17 cellular contexts compared by ENCODE assay signal in genomic region chr15:75353604-75354003, GRCh38. TPM values are rescaled to one million over a fixed set of nuclear protein-coding genes. Genes with fewer than 3 reads are reported as not detected.
A peak's percentile ranks its signal among the peaks of the same experiment; 100 is the strongest.
DNase-seq lines count a peak whose midpoint lies in the region; ATAC-seq, FAIRE-seq and TF ChIP-seq lines count a peak whose summit lies in the region.
"Had no signal": no experiment of that assay in that cellular context is flagged by ENCODE, and none has a peak within 500 bp of the region (broad histone marks: within the 10 kb centered on the region; RNA-seq: fewer than 3 reads in every experiment).

No MANE protein-coding gene starts in this region.

- no peaks in the 10 kb centered on the region for H4K20me1 ChIP-seq in GM12878 (ENCODE audit: control insufficient read depth, insufficient read depth)
- H4K20me1 ChIP-seq in HepG2 (ENCODE audit: insufficient read depth, low read length), result no peaks in the 10 kb centered on the region

- CTCF ChIA-PET in GM12878 (lab: Yijun Ruan, JAX) (interaction anchor here (0.6 to 2.2 kb wide), 2 partner anchors 15 to 147 kb away, joined by 3 to 12 read pairs; partner anchors contain the start of gene MAN2C1), HepG2 (lab: Yijun Ruan, JAX; ENCODE audit: low intra/inter-chr PET ratio, low total read pairs) (no interaction called here)

- FAIRE-seq in GM12878 (lab: Jason Lieb, UNC) (no peak), HepG2 (lab: Jason Lieb, UNC) (no peak)

- POLR2A ChIA-PET in GM12878 (lab: Charles Lee) (no interaction called here), HepG2 (lab: Yijun Ruan, JAX) (interaction anchor here (0.8 to 5.6 kb wide), 4 partner anchors 9 to 15 kb away, joined by 3 to 40 read pairs (median 5); partner anchors contain the start of gene MAN2C1)

- H3K36me3 ChIP-seq in right atrium auricular region (peaks cover 21% of the 10 kb centered on the region), GM12878 (ENCODE audit: control insufficient read depth in 2 of 2, insufficient read depth in 2 of 2, low read length in 1 of 2) (no peaks in the 10 kb centered on the region; a peak in 2 of 4 replicates), HepG2 (replicated peaks in 1 of 2; ENCODE audit: control insufficient read depth in 1 of 2, insufficient read depth in 2 of 2, low read length in 2 of 2) (peaks cover 4 to 8% of the 10 kb centered on the region in 2 experiments; a peak in 2 of 5 replicates)

- intact Hi-C loops in Right ventricle myocardium superior (cut with DNase I), result no loop called here
- intact Hi-C loops in GM12878 (cut with micrococcal nuclease; ENCODE audit: unreplicated experiment), result no loop called here
- intact Hi-C loops in HepG2 (cut with micrococcal nuclease; ENCODE audit: unreplicated experiment), result no loop called here

- no peaks in the 10 kb centered on the region for H3K9me3 ChIP-seq in right atrium auricular region
- H3K9me3 ChIP-seq in GM12878 (replicated peaks; ENCODE audit: control insufficient read depth, insufficient read depth, low read length), result peaks cover 11% of the 10 kb centered on the region; the same call in 2 of the 3 replicates
- no peaks in the 10 kb centered on the region for H3K9me3 ChIP-seq in HepG2 (ENCODE audit: low read length)

- RAD21 ChIA-PET in GM12878 (lab: Charles Lee; ENCODE audit: unreplicated experiment), result no interaction called here

- no peak overlapping the region for H3K9ac ChIP-seq in GM12878 (ENCODE audit: control insufficient read depth, insufficient read depth, low read length)
- H3K9ac ChIP-seq in HepG2 (ENCODE audit: insufficient read depth, low read depth, low read length), result no peak overlapping the region
- H3K9ac ChIP-seq: KMS-11 had no signal

- WGBS in GM12878 (ENCODE audit: insufficient coverage, insufficient replicate concordance, low lambda C conversion rate, missing lambda C conversion rate), result 84% methylated on average over 7 of the region's 7 CpGs
- 68% methylated on average over 7 of the region's 7 CpGs for WGBS in HepG2 (ENCODE audit: low lambda C conversion rate)

- H3K4me1 ChIP-seq in right atrium auricular region (peaks cover 0 to 5% of the 10 kb centered on the region in 2 donors), GM12878 (ENCODE audit: control insufficient read depth, insufficient read depth, low read length) (peaks cover 11% of the 10 kb centered on the region), HepG2 (ENCODE audit: insufficient read depth, low read length) (peaks cover 15% of the 10 kb centered on the region)

- H2AFZ ChIP-seq in GM12878 (ENCODE audit: control insufficient read depth, low read depth, low read length) (no peak overlapping the region), HepG2 (ENCODE audit: low read length) (no peak overlapping the region)

- no peak overlapping the region for H3K4me3 ChIP-seq in right atrium auricular region
- H3K4me3 ChIP-seq in GM12878, result no peak overlapping the region
- no peak overlapping the region for H3K4me3 ChIP-seq in HepG2 (replicated peaks in 1 of 3; ENCODE audit: insufficient read depth in 1 of 3, low read depth in 2 of 3, low read length in 3 of 3)
- H3K4me3 ChIP-seq: Peyer's patch had no signal

- TF ChIP-seq CTCF in right atrium auricular region (IDR thresholded peaks at IDR 0.05) (no peak), GM12878 (IDR thresholded peaks at IDR 0.05 in 2 of 3, conservative IDR thresholded peaks at IDR 0.05 in 1 of 3; ENCODE audit: control insufficient read depth in 2 of 3, extremely low read depth in 1 of 3, insufficient read depth in 1 of 3, low read depth in 3 of 3, low read length in 3 of 3) (no peak), HepG2 (CRISPR knock-in tag; IDR thresholded peaks at IDR 0.05) (no peak)

- H3K27me3 ChIP-seq in right atrium auricular region (no peaks in the 10 kb centered on the region), GM12878 (replicated peaks in 1 of 2; ENCODE audit: control insufficient read depth in 2 of 2, insufficient read depth in 2 of 2, low read length in 1 of 2) (no peaks in the 10 kb centered on the region; a peak in 1 of 4 replicates), HepG2 (ENCODE audit: control insufficient read depth in 1 of 2, insufficient read depth in 2 of 2, low read length in 2 of 2) (no peaks in the 10 kb centered on the region)
- H3K27me3 ChIP-seq: Peyer's patch had no signal

- BruUV-seq in GM12878 (replicated peaks; lab: Mats Ljungman, UMichigan), result no TSS peak
- BruUV-seq in HepG2 (replicated peaks; lab: Mats Ljungman, UMichigan), result no TSS peak

- TF ChIP-seq EP300 in GM12878 (IDR thresholded peaks at IDR 0.05; ENCODE audit: borderline replicate concordance in 1 of 2, control insufficient read depth in 1 of 2, low read depth in 2 of 2, low read length in 2 of 2) (no peak), HepG2 (IDR thresholded peaks at IDR 0.05; ENCODE audit: low read depth in 2 of 2, low read length in 2 of 2) (no peak), HepG2 (CRISPR knock-in tag; IDR thresholded peaks at IDR 0.05; ENCODE audit: borderline replicate concordance) (no peak)

- DNase-seq in Right ventricle myocardium superior (peak; percentile 26), right atrium auricular region (ENCODE audit: low spot score) (no peak), GM12878 (ENCODE audit: low read depth, low spot score) (no peak), HepG2 (ENCODE audit: low spot score) (no peak), SK-N-DZ (ENCODE audit: low spot score) (no peak)
- DNase-seq in stimulated activated CD4-positive, alpha-beta T cell treated with anti-CD3 and anti-CD28 coated beads, Interleukin-15, amount 100 ng/mL, for 24 hours, result no peak
- DNase-seq: Calu3, GOT3, HFFc6, NCI-H1092 treated with DMSO at 0.1 percent for 48 hours, NCI-H1694 treated with DMSO at 0.1 percent for 48 hours, NCI-H82, Peyer's patch had no signal

- H3K4me2 ChIP-seq in GM12878 (ENCODE audit: control insufficient read depth, insufficient read depth) (no peak overlapping the region), HepG2 (ENCODE audit: low read depth, low read length) (no peak overlapping the region)
- H3K4me2 ChIP-seq: KMS-11 had no signal

- no peaks in the 10 kb centered on the region for H3K79me2 ChIP-seq in GM12878 (ENCODE audit: control insufficient read depth, insufficient read depth, low read length)
- no peaks in the 10 kb centered on the region for H3K79me2 ChIP-seq in HepG2 (ENCODE audit: insufficient read depth, low read length)

- ATAC-seq in Right ventricle myocardium superior (ENCODE audit: poor library complexity) (no peak), GM12878 (no peak), HepG2 (peak; percentile 7), GM21447 (IDR thresholded peaks at IDR 0.05; ENCODE audit: unreplicated experiment) (no peak), GM19463 (IDR thresholded peaks at IDR 0.05; ENCODE audit: unreplicated experiment) (no peak)

- no peak overlapping the region for H3K27ac ChIP-seq in right atrium auricular region
- no peak overlapping the region for H3K27ac ChIP-seq in GM12878 (ENCODE audit: control insufficient read depth, insufficient read depth)
- H3K27ac ChIP-seq in HepG2 (ENCODE audit: extremely low read length, insufficient read depth, low read length), result no peak overlapping the region
- H3K27ac ChIP-seq: C4-2B, KMS-11, Peyer's patch had no signal

- TF ChIP-seq RAD21 in GM12878 (IDR thresholded peaks at IDR 0.05; ENCODE audit: insufficient read depth, low read depth, low read length), result no peak
- TF ChIP-seq RAD21 in HepG2 (CRISPR knock-in tag; IDR thresholded peaks at IDR 0.05), result no peak

- SMC1A ChIA-PET in GM12878 (lab: Charles Lee; ENCODE audit: uncharacterized antibody, unreplicated experiment), result interaction anchor here (1.4 kb wide), 1 partner anchor 14 kb away, joined by 4 read pairs; no protein-coding TSS in a partner anchor

- in situ Hi-C loops in GM12878 (cut with MboI), result no loop called here
- in situ Hi-C loops in HepG2 (cut with HindIII; ENCODE audit: extremely low pct_ligation_motif_present, low pct_unique_long_range_greater_than_20kb), result no loop called here

- peak; percentile 50 for TF ChIP-seq POLR2A in GM12878 (IDR thresholded peaks at IDR 0.05; ENCODE audit: low read depth, low read length)
- TF ChIP-seq POLR2A in HepG2 (IDR thresholded peaks at IDR 0.05; ENCODE audit: insufficient read depth in 1 of 2, low read depth in 2 of 2, low read length in 2 of 2), result peak; percentile 34 to 45; a peak in 2 of 4 replicates

RNA-seq across cellular contexts. Expression of gene NEIL1, which starts 6.8 kb away (rescaled TPM):
- total RNA-seq in Right ventricle myocardium superior (9.7 TPM), right atrium auricular region (10 to 100 TPM in 1 of 2 donors, 1 to 10 TPM in 1; 6.0 to 11.7 TPM), GM12878 (2014; rRNA removed) (0.71 and 0.73 TPM in 2 replicates), GM12878 (2014; rRNA removed; fragmentation: Illumina TruSeq; extraction: Trizol) (0.58 and 0.92 TPM in 2 replicates), GM12878 (2021) (0.96 and 1.5 TPM in 2 replicates), HepG2 (2016; rRNA removed; fragmentation: Illumina TruSeq; extraction: Trizol) (3.7 and 10.4 TPM in 2 replicates)
- total RNA-seq in GM12878 (2013; cell fraction: nucleolus; rRNA removed), result 3.4 and 5.6 TPM in 2 replicates
- polyA plus RNA-seq in GM12878 (2011; ENCODE audit: low read depth), result 10.3 TPM
- polyA plus RNA-seq in GM12878 (2011; rRNA removed) (0.04 and 0.23 TPM in 2 replicates), GM12878 (2014; fragmentation: Illumina TruSeq; extraction: Trizol) (0.37 and 1.3 TPM in 2 replicates), GM12878 (2014; fragmentation: Nextera tagmentation; extraction: Ambion mirVana) (under 1 TPM; 0.10 to 0.37 TPM), GM12878 (2014; rRNA removed) (1.8 and 2.5 TPM in 2 replicates), GM12878 (2016; fragmentation: Nextera tagmentation; extraction: Ambion mirVana) (1 to 10 TPM; 1.2 to 2.3 TPM), HepG2 (2011; rRNA removed) (15.5 and 20.8 TPM in 2 replicates)
- polyA plus RNA-seq in GM12878 (2011; cell fraction: cytosol; rRNA removed), result 0.16 and 0.17 TPM in 2 replicates
- polyA plus RNA-seq in GM12878 (2011; cell fraction: nucleus; rRNA removed), result 1.0 and 2.4 TPM in 2 replicates
- 9.5 and 12.7 TPM in 2 replicates for polyA plus RNA-seq in GM12878 (2012)
- 0.36 TPM in 1 of 2 replicates, not detected in the other for polyA minus RNA-seq in GM12878 (2011; rRNA and poly(A)+ RNA removed)
- not detected in 2 replicates for polyA minus RNA-seq in GM12878 (2011; cell fraction: cytosol; rRNA and poly(A)+ RNA removed)
- polyA minus RNA-seq in GM12878 (2011; cell fraction: nucleus; rRNA and poly(A)+ RNA removed), result 0.85 TPM in 1 of 2 replicates, not detected in the other
- total RNA-seq in HepG2 (2016; cell fraction: cytosol; rRNA removed; fragmentation: Illumina TruSeq; extraction: Trizol; ENCODE audit: low read depth), result 1.4 and 1.7 TPM in 2 replicates
- total RNA-seq in HepG2 (2016; cell fraction: insoluble cytoplasmic fraction; rRNA removed; fragmentation: Illumina TruSeq; extraction: Trizol), result 3.3 and 9.7 TPM in 2 replicates
- 1.2 and 1.6 TPM in 2 replicates for total RNA-seq in HepG2 (2016; cell fraction: membrane; rRNA removed; fragmentation: Illumina TruSeq; extraction: Trizol)
- total RNA-seq in HepG2 (2016; cell fraction: nucleus; rRNA removed; fragmentation: Illumina TruSeq; extraction: Trizol), result 11.2 and 13.2 TPM in 2 replicates
- polyA plus RNA-seq in HepG2 (2011; cell fraction: cytosol; rRNA removed), result 2.3 and 5.2 TPM in 2 replicates
- 173 and 186 TPM in 2 replicates for polyA plus RNA-seq in HepG2 (2011; cell fraction: nucleus; rRNA removed)
- 12.7 and 12.8 TPM in 2 replicates for polyA plus RNA-seq in HepG2 (2012)
- polyA plus RNA-seq in HepG2 (2016; cell fraction: cytosol; fragmentation: Illumina TruSeq; extraction: Trizol; ENCODE audit: low read depth), result 0.59 and 0.62 TPM in 2 replicates
- polyA plus RNA-seq in HepG2 (2016; cell fraction: insoluble cytoplasmic fraction; fragmentation: Illumina TruSeq; extraction: Trizol; ENCODE audit: low read depth), result 2.5 and 3.3 TPM in 2 replicates
- 0.81 and 1.0 TPM in 2 replicates for polyA plus RNA-seq in HepG2 (2016; cell fraction: membrane; fragmentation: Illumina TruSeq; extraction: Trizol; ENCODE audit: low read depth)
- polyA plus RNA-seq in HepG2 (2016; cell fraction: nucleus; fragmentation: Illumina TruSeq; extraction: Trizol; ENCODE audit: insufficient read depth, low read depth), result 42.4 and 44.3 TPM in 2 replicates
- 3.1 and 11.3 TPM in 2 replicates for polyA minus RNA-seq in HepG2 (2011; rRNA and poly(A)+ RNA removed; ENCODE audit: low replicate concordance)
- polyA minus RNA-seq in HepG2 (2011; cell fraction: cytosol; rRNA and poly(A)+ RNA removed), result 2.1 and 3.2 TPM in 2 replicates
- polyA minus RNA-seq in HepG2 (2011; cell fraction: nucleus; rRNA and poly(A)+ RNA removed), result 13.9 and 19.4 TPM in 2 replicates
- polyA plus RNA-seq in SK-N-DZ (2014; cell fraction: cytosol; rRNA removed), result 12.6 and 13.9 TPM in 2 replicates
- 141 and 171 TPM in 2 replicates for polyA plus RNA-seq in SK-N-DZ (2014; cell fraction: nucleus; rRNA removed)

RNA-seq across cellular contexts. Expression of gene MAN2C1, which starts 14.8 kb away (rescaled TPM):
- total RNA-seq in Right ventricle myocardium superior (94.7 TPM), right atrium auricular region (10 to 100 TPM; 63.2 to 81.8 TPM), GM12878 (2014; rRNA removed) (54.8 and 65.0 TPM in 2 replicates), GM12878 (2014; rRNA removed; fragmentation: Illumina TruSeq; extraction: Trizol) (26.9 and 29.2 TPM in 2 replicates), GM12878 (2021) (102 and 111 TPM in 2 replicates), HepG2 (2016; rRNA removed; fragmentation: Illumina TruSeq; extraction: Trizol) (19.5 and 71.0 TPM in 2 replicates)
- 567 and 636 TPM in 2 replicates for total RNA-seq in GM12878 (2013; cell fraction: nucleolus; rRNA removed)
- 56.1 TPM for polyA plus RNA-seq in GM12878 (2011; ENCODE audit: low read depth)
- polyA plus RNA-seq in GM12878 (2011; rRNA removed) (20.9 and 32.5 TPM in 2 replicates), GM12878 (2014; fragmentation: Illumina TruSeq; extraction: Trizol) (17.6 and 32.0 TPM in 2 replicates), GM12878 (2014; fragmentation: Nextera tagmentation; extraction: Ambion mirVana) (1 to 10 TPM; 1.4 to 4.6 TPM), GM12878 (2014; rRNA removed) (107 and 110 TPM in 2 replicates), GM12878 (2016; fragmentation: Nextera tagmentation; extraction: Ambion mirVana) (10 to 100 TPM; 51.9 to 66.2 TPM), HepG2 (2011; rRNA removed) (62.6 and 75.6 TPM in 2 replicates)
- 36.8 and 47.4 TPM in 2 replicates for polyA plus RNA-seq in GM12878 (2011; cell fraction: cytosol; rRNA removed)
- polyA plus RNA-seq in GM12878 (2011; cell fraction: nucleus; rRNA removed), result 649 and 670 TPM in 2 replicates
- 114 and 120 TPM in 2 replicates for polyA plus RNA-seq in GM12878 (2012)
- polyA minus RNA-seq in GM12878 (2011; rRNA and poly(A)+ RNA removed), result 35.4 and 73.6 TPM in 2 replicates
- 23.2 and 32.6 TPM in 2 replicates for polyA minus RNA-seq in GM12878 (2011; cell fraction: cytosol; rRNA and poly(A)+ RNA removed)
- 120 and 170 TPM in 2 replicates for polyA minus RNA-seq in GM12878 (2011; cell fraction: nucleus; rRNA and poly(A)+ RNA removed)
- 22.6 and 23.0 TPM in 2 replicates for total RNA-seq in HepG2 (2016; cell fraction: cytosol; rRNA removed; fragmentation: Illumina TruSeq; extraction: Trizol; ENCODE audit: low read depth)
- total RNA-seq in HepG2 (2016; cell fraction: insoluble cytoplasmic fraction; rRNA removed; fragmentation: Illumina TruSeq; extraction: Trizol), result 18.6 and 68.6 TPM in 2 replicates
- 13.2 and 14.6 TPM in 2 replicates for total RNA-seq in HepG2 (2016; cell fraction: membrane; rRNA removed; fragmentation: Illumina TruSeq; extraction: Trizol)
- 97.9 and 121 TPM in 2 replicates for total RNA-seq in HepG2 (2016; cell fraction: nucleus; rRNA removed; fragmentation: Illumina TruSeq; extraction: Trizol)
- polyA plus RNA-seq in HepG2 (2011; cell fraction: cytosol; rRNA removed), result 13.2 and 22.4 TPM in 2 replicates
- 865 and 1,137 TPM in 2 replicates for polyA plus RNA-seq in HepG2 (2011; cell fraction: nucleus; rRNA removed)
- 75.9 and 76.2 TPM in 2 replicates for polyA plus RNA-seq in HepG2 (2012)
- 1.8 and 2.8 TPM in 2 replicates for polyA plus RNA-seq in HepG2 (2016; cell fraction: cytosol; fragmentation: Illumina TruSeq; extraction: Trizol; ENCODE audit: low read depth)
- polyA plus RNA-seq in HepG2 (2016; cell fraction: insoluble cytoplasmic fraction; fragmentation: Illumina TruSeq; extraction: Trizol; ENCODE audit: low read depth), result 13.7 and 14.4 TPM in 2 replicates
- 3.1 and 3.3 TPM in 2 replicates for polyA plus RNA-seq in HepG2 (2016; cell fraction: membrane; fragmentation: Illumina TruSeq; extraction: Trizol; ENCODE audit: low read depth)
- polyA plus RNA-seq in HepG2 (2016; cell fraction: nucleus; fragmentation: Illumina TruSeq; extraction: Trizol; ENCODE audit: insufficient read depth, low read depth), result 278 and 324 TPM in 2 replicates
- polyA minus RNA-seq in HepG2 (2011; rRNA and poly(A)+ RNA removed; ENCODE audit: low replicate concordance), result 124 and 148 TPM in 2 replicates
- 16.0 and 22.9 TPM in 2 replicates for polyA minus RNA-seq in HepG2 (2011; cell fraction: cytosol; rRNA and poly(A)+ RNA removed)
- polyA minus RNA-seq in HepG2 (2011; cell fraction: nucleus; rRNA and poly(A)+ RNA removed), result 169 and 181 TPM in 2 replicates
- polyA plus RNA-seq in SK-N-DZ (2014; cell fraction: cytosol; rRNA removed), result 56.0 and 69.5 TPM in 2 replicates
- polyA plus RNA-seq in SK-N-DZ (2014; cell fraction: nucleus; rRNA removed), result 1,321 and 1,453 TPM in 2 replicates

RNA-seq across cellular contexts. Expression of gene COMMD4, which starts 17.7 kb away (rescaled TPM):
- total RNA-seq in Right ventricle myocardium superior (40.7 TPM), right atrium auricular region (10 to 100 TPM; 47.2 to 52.4 TPM), GM12878 (2014; rRNA removed) (110 and 113 TPM in 2 replicates), GM12878 (2014; rRNA removed; fragmentation: Illumina TruSeq; extraction: Trizol) (46.1 and 48.4 TPM in 2 replicates), GM12878 (2021) (86.3 and 98.9 TPM in 2 replicates), HepG2 (2016; rRNA removed; fragmentation: Illumina TruSeq; extraction: Trizol) (89.9 and 106 TPM in 2 replicates)
- 17.9 and 18.5 TPM in 2 replicates for total RNA-seq in GM12878 (2013; cell fraction: nucleolus; rRNA removed)
- polyA plus RNA-seq in GM12878 (2011; ENCODE audit: low read depth), result 30.1 TPM
- polyA plus RNA-seq in GM12878 (2011; rRNA removed) (32.0 and 53.2 TPM in 2 replicates), GM12878 (2014; fragmentation: Illumina TruSeq; extraction: Trizol) (18.5 and 34.3 TPM in 2 replicates), GM12878 (2014; fragmentation: Nextera tagmentation; extraction: Ambion mirVana) (10 to 100 TPM; 14.5 to 38.4 TPM), GM12878 (2014; rRNA removed) (97.4 and 111 TPM in 2 replicates), GM12878 (2016; fragmentation: Nextera tagmentation; extraction: Ambion mirVana) (100 to 1,000 TPM; 115 to 118 TPM), HepG2 (2011; rRNA removed) (45.8 and 48.8 TPM in 2 replicates)
- 129 and 166 TPM in 2 replicates for polyA plus RNA-seq in GM12878 (2011; cell fraction: cytosol; rRNA removed)
- polyA plus RNA-seq in GM12878 (2011; cell fraction: nucleus; rRNA removed), result 127 and 161 TPM in 2 replicates
- polyA plus RNA-seq in GM12878 (2012), result 64.3 and 67.6 TPM in 2 replicates
- polyA minus RNA-seq in GM12878 (2011; rRNA and poly(A)+ RNA removed), result 19.5 and 56.0 TPM in 2 replicates
- 14.7 and 26.7 TPM in 2 replicates for polyA minus RNA-seq in GM12878 (2011; cell fraction: cytosol; rRNA and poly(A)+ RNA removed)
- polyA minus RNA-seq in GM12878 (2011; cell fraction: nucleus; rRNA and poly(A)+ RNA removed), result 11.8 and 14.3 TPM in 2 replicates
- 17.5 and 17.7 TPM in 2 replicates for total RNA-seq in HepG2 (2016; cell fraction: cytosol; rRNA removed; fragmentation: Illumina TruSeq; extraction: Trizol; ENCODE audit: low read depth)
- 89.8 and 123 TPM in 2 replicates for total RNA-seq in HepG2 (2016; cell fraction: insoluble cytoplasmic fraction; rRNA removed; fragmentation: Illumina TruSeq; extraction: Trizol)
- total RNA-seq in HepG2 (2016; cell fraction: membrane; rRNA removed; fragmentation: Illumina TruSeq; extraction: Trizol), result 25.0 and 27.3 TPM in 2 replicates
- total RNA-seq in HepG2 (2016; cell fraction: nucleus; rRNA removed; fragmentation: Illumina TruSeq; extraction: Trizol), result 47.4 and 48.2 TPM in 2 replicates
- 65.2 and 112 TPM in 2 replicates for polyA plus RNA-seq in HepG2 (2011; cell fraction: cytosol; rRNA removed)
- polyA plus RNA-seq in HepG2 (2011; cell fraction: nucleus; rRNA removed), result 131 and 137 TPM in 2 replicates
- 24.2 and 36.2 TPM in 2 replicates for polyA plus RNA-seq in HepG2 (2012)
- polyA plus RNA-seq in HepG2 (2016; cell fraction: cytosol; fragmentation: Illumina TruSeq; extraction: Trizol; ENCODE audit: low read depth), result 18.7 and 20.0 TPM in 2 replicates
- polyA plus RNA-seq in HepG2 (2016; cell fraction: insoluble cytoplasmic fraction; fragmentation: Illumina TruSeq; extraction: Trizol; ENCODE audit: low read depth), result 103 and 109 TPM in 2 replicates
- 24.2 and 25.0 TPM in 2 replicates for polyA plus RNA-seq in HepG2 (2016; cell fraction: membrane; fragmentation: Illumina TruSeq; extraction: Trizol; ENCODE audit: low read depth)
- polyA plus RNA-seq in HepG2 (2016; cell fraction: nucleus; fragmentation: Illumina TruSeq; extraction: Trizol; ENCODE audit: insufficient read depth, low read depth), result 99.3 and 104 TPM in 2 replicates
- 34.3 and 108 TPM in 2 replicates for polyA minus RNA-seq in HepG2 (2011; rRNA and poly(A)+ RNA removed; ENCODE audit: low replicate concordance)
- 10.2 and 20.8 TPM in 2 replicates for polyA minus RNA-seq in HepG2 (2011; cell fraction: cytosol; rRNA and poly(A)+ RNA removed)
- polyA minus RNA-seq in HepG2 (2011; cell fraction: nucleus; rRNA and poly(A)+ RNA removed), result 8.6 and 10.4 TPM in 2 replicates
- polyA plus RNA-seq in SK-N-DZ (2014; cell fraction: cytosol; rRNA removed), result 168 and 267 TPM in 2 replicates
- 439 and 507 TPM in 2 replicates for polyA plus RNA-seq in SK-N-DZ (2014; cell fraction: nucleus; rRNA removed)
